19 cellular contexts compared by ENCODE assay signal in genomic region chr1:234473123-234473522, GRCh38. TPM values are rescaled to one million over a fixed set of nuclear protein-coding genes. Genes with fewer than 3 reads are reported as not detected.
DNase-seq lines count a peak whose midpoint lies in the region; ATAC-seq lines count a peak whose summit lies in the region.
"Had no signal": no experiment of that assay in that cellular context is flagged by ENCODE, and none has a peak within 500 bp of the region (broad histone marks: within the 10 kb centered on the region; RNA-seq: fewer than 3 reads in every experiment).

No MANE protein-coding gene starts in this region.

- ATAC-seq in activated T-cell treated with anti-CD3 and anti-CD28 coated beads, Interleukin-2, amount 50 U/mL, for 72 hours (replicated peaks in 1 of 2): no peak
- ATAC-seq in T-cell (replicated peaks in 1 of 4) (no peak), HG02840 (IDR thresholded peaks at IDR 0.05; ENCODE audit: low FRiP score, unreplicated experiment) (no peak)

- H3K4me3 ChIP-seq in GM08714 (ENCODE audit: low read length): peak overlapping the region; percentile 14; the same call in 1 of the 2 replicates
- H3K4me3 ChIP-seq: breast epithelium, dorsolateral prefrontal cortex, esophagus squamous epithelium, right lobe of liver, suprapubic skin had no signal

- POLR2A ChIA-PET in T-cell (lab: Charles Lee): no interaction called here

- H3K27ac Mint-ChIP-seq in activated T-cell treated with anti-CD3 and anti-CD28 coated beads, Interleukin-2, amount 50 U/mL, for 72 hours: peak overlapping the region; percentile 19
- peak overlapping the region; percentile 66 for H3K27ac Mint-ChIP-seq in T-cell
- H3K27ac Mint-ChIP-seq: activated CD4-positive, alpha-beta memory T cell treated with anti-CD3 and anti-CD28 coated beads for 36 hours had no signal

- no peaks in the 10 kb centered on the region for H3K27me3 Mint-ChIP-seq in activated T-cell treated with anti-CD3 and anti-CD28 coated beads, Interleukin-2, amount 50 U/mL, for 72 hours (ENCODE audit: low read depth)
- H3K27me3 Mint-ChIP-seq in T-cell: no peaks in the 10 kb centered on the region
- H3K27me3 Mint-ChIP-seq: activated CD4-positive, alpha-beta memory T cell treated with anti-CD3 and anti-CD28 coated beads for 36 hours had no signal

- H3K36me3 Mint-ChIP-seq in activated T-cell treated with anti-CD3 and anti-CD28 coated beads, Interleukin-2, amount 50 U/mL, for 72 hours (ENCODE audit: insufficient read depth in 2 of 2): peaks cover 2 to 6% of the 10 kb centered on the region in 2 donors
- H3K36me3 Mint-ChIP-seq in T-cell: peaks cover 13% of the 10 kb centered on the region

- CTCF ChIA-PET in T-cell (lab: Charles Lee): interaction anchor here in 1 of 2 donors (0.6 kb wide), 1 partner anchor 11 kb away, joined by 3 read pairs; no protein-coding TSS in a partner anchor

- H3K9me3 Mint-ChIP-seq in activated T-cell treated with anti-CD3 and anti-CD28 coated beads, Interleukin-2, amount 50 U/mL, for 72 hours: no peaks in the 10 kb centered on the region
- no peaks in the 10 kb centered on the region for H3K9me3 Mint-ChIP-seq in T-cell
- H3K9me3 Mint-ChIP-seq: activated CD4-positive, alpha-beta memory T cell treated with anti-CD3 and anti-CD28 coated beads for 36 hours had no signal

- H3K4me3 Mint-ChIP-seq in activated T-cell treated with anti-CD3 and anti-CD28 coated beads, Interleukin-2, amount 50 U/mL, for 72 hours: peak overlapping the region; percentile 1 to 7
- peak overlapping the region in 1 of 3 donors; percentile 25 for H3K4me3 Mint-ChIP-seq in T-cell
- H3K4me3 Mint-ChIP-seq: activated CD4-positive, alpha-beta memory T cell treated with anti-CD3 and anti-CD28 coated beads for 36 hours had no signal

- peaks cover 51% of the 10 kb centered on the region for H3K4me1 Mint-ChIP-seq in activated T-cell treated with anti-CD3 and anti-CD28 coated beads, Interleukin-2, amount 50 U/mL, for 72 hours (ENCODE audit: low read depth)
- H3K4me1 Mint-ChIP-seq in T-cell: peaks cover 47 to 50% (median 50%) of the 10 kb centered on the region in 3 donors

- no peak for DNase-seq in activated T-cell treated with anti-CD3 and anti-CD28 coated beads, Interleukin-2, amount 50 U/mL, for 72 hours
- no peak for DNase-seq in activated T-cell treated with anti-CD3 and anti-CD28 coated beads, Interleukin-2, amount 50 U/mL, for 1 hour
- DNase-seq in T-cell (no peak), lung microvascular endothelial cell (ENCODE audit: low read depth in 2 of 2) (peak; percentile 33 to 84), nucleus accumbens (lab: John Stamatoyannopoulos, UW) (no peak), hypothalamus (lab: John Stamatoyannopoulos, UW) (no peak)
- DNase-seq: activated CD4-positive, alpha-beta memory T cell treated with anti-CD3 and anti-CD28 coated beads for 36 hours; activated gamma-delta T cell treated with Interleukin-2 at 50 U/mL for 16 hours; Caco-2; dorsolateral prefrontal cortex; esophagus squamous epithelium; glutamatergic neuron; midbrain; NCI-H69; right lobe of liver had no signal

RNA-seq across cellular contexts. Expression of gene TARBP1, which starts 5.9 kb away (rescaled TPM):
- 10 to 100 TPM; 49.6 to 63.0 TPM for total RNA-seq in activated T-cell treated with anti-CD3 and anti-CD28 coated beads, Interleukin-2, amount 50 U/mL, for 72 hours
- total RNA-seq in T-cell: 10 to 100 TPM; 33.9 to 60.7 (median 40.6) TPM
- total RNA-seq in lung microvascular endothelial cell: 10.7 and 13.5 TPM in 2 replicates

Comparison
In these comparisons a context has a peak if more than half of its experiments do, and no peak if none do; other contexts are left out.
1. DNase-seq: peak in lung microvascular endothelial cell (2 of 2); none in activated T-cell treated with anti-CD3 and anti-CD28 coated beads, Interleukin-2, amount 50 U/mL, for 72 hours (0 of 2), activated T-cell treated with anti-CD3 and anti-CD28 coated beads, Interleukin-2, amount 50 U/mL, for 1 hour (single experiment), T-cell (0 of 34), nucleus accumbens (0 of 56) and hypothalamus (0 of 51).